8 cellular contexts compared by ENCODE assay signal in the genomic region with DNA sequence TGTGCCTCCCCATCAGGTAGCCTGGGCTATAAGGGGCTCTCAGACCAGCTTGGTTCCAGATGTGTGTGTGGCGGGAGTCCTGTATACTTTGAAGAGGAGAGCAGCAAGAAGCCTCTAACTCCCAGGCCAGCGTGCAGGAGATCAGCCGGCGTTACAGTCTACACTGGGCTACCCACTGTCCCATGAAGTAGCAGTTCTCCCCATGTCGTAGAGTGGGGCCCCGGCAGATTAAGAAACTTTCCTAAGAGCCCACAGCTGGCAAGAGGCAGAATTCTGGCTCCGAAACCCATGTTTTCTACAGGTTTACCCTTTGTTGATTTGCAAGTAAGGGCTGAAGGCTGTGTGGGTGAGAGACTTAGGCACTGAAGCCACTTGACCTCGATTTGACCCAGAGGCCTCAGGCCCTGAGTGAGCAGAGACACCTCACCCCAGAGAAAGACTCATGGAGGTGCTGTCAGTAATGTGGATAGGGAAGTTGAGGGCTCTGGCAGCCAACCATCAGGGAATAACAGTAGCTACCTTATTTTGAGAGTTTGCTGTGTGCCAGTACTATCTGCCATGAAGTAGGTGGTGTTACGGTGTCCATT. TPM values are rescaled to one million over a fixed set of nuclear protein-coding genes. Genes with fewer than 3 reads are reported as not detected.
DNase-seq lines count a peak whose midpoint lies in the region.

No MANE protein-coding gene starts in this region.

- peak overlapping the region; percentile 97 for H3K27ac Mint-ChIP-seq in activated naive CD4-positive, alpha-beta T cell treated with anti-CD3 and anti-CD28 coated beads, Interleukin-2, amount 10 ng/mL, durations not matched to agents 7 days and 5 days
- H3K27ac Mint-ChIP-seq in immature natural killer cell = peak overlapping the region; percentile 92 to 100 (median 98)

- H3K9me3 Mint-ChIP-seq in activated naive CD4-positive, alpha-beta T cell treated with anti-CD3 and anti-CD28 coated beads, Interleukin-2, amount 10 ng/mL, durations not matched to agents 7 days and 5 days = no peaks in the 10 kb centered on the region
- H3K9me3 Mint-ChIP-seq in immature natural killer cell = no peaks in the 10 kb centered on the region

- peaks cover 15% of the 10 kb centered on the region; the same call in 1 of the 2 replicates for H3K4me1 ChIP-seq in HUES48 (ENCODE audit: control insufficient read depth, insufficient read depth, low read length)

- no peaks in the 10 kb centered on the region for H3K9me3 ChIP-seq in HUES48 (ENCODE audit: control insufficient read depth, insufficient read depth, low read length)

- peak; percentile 48 for DNase-seq in Daoy (ENCODE audit: low read depth)
- DNase-seq in activated naive CD4-positive, alpha-beta T cell treated with anti-CD3 and anti-CD28 coated beads, Interleukin-2, amount 10 ng/mL, durations not matched to agents 7 days and 5 days = no peak
- DNase-seq in immature natural killer cell = peak in 1 of 3 donors; percentile 32
- no peak for DNase-seq in NCI-H345 treated with DMSO at 0.1 percent for 48 hours (lab: John Stamatoyannopoulos, UW; ENCODE audit: unreplicated experiment)
- DNase-seq in GM19240 (ENCODE audit: insufficient read length, low spot score) = no peak
- no peak for DNase-seq in NCI-H146 treated with DMSO at 0.1 percent for 48 hours (lab: John Stamatoyannopoulos, UW; ENCODE audit: unreplicated experiment)

- peak overlapping the region; percentile 92 for H3K4me3 Mint-ChIP-seq in activated naive CD4-positive, alpha-beta T cell treated with anti-CD3 and anti-CD28 coated beads, Interleukin-2, amount 10 ng/mL, durations not matched to agents 7 days and 5 days
- H3K4me3 Mint-ChIP-seq in immature natural killer cell = peak overlapping the region; percentile 83 to 94 (median 90)

- no peak overlapping the region for H3K27ac ChIP-seq in HUES48 (ENCODE audit: low read depth, low read length)
- H3K27ac ChIP-seq in temporal lobe (ENCODE audit: low read depth, low read length) = peak overlapping the region; percentile 2

- peaks cover 63% of the 10 kb centered on the region for H3K4me1 Mint-ChIP-seq in activated naive CD4-positive, alpha-beta T cell treated with anti-CD3 and anti-CD28 coated beads, Interleukin-2, amount 10 ng/mL, durations not matched to agents 7 days and 5 days
- peaks cover 52 to 54% of the 10 kb centered on the region in 2 donors for H3K4me1 Mint-ChIP-seq in immature natural killer cell

- no peak overlapping the region for H3K9ac ChIP-seq in HUES48 (ENCODE audit: low read depth, low read length)

- H3K27me3 Mint-ChIP-seq in activated naive CD4-positive, alpha-beta T cell treated with anti-CD3 and anti-CD28 coated beads, Interleukin-2, amount 10 ng/mL, durations not matched to agents 7 days and 5 days = no peaks in the 10 kb centered on the region
- H3K27me3 Mint-ChIP-seq in immature natural killer cell (ENCODE audit: low read depth in 3 of 3) = peaks cover 24 to 29% (median 24%) of the 10 kb centered on the region in 3 donors

- H3K27me3 ChIP-seq in HUES48 (ENCODE audit: control insufficient read depth, insufficient read depth, low read length) = peaks cover 11% of the 10 kb centered on the region

- peak overlapping the region; percentile 57 for H3K4me3 ChIP-seq in HUES48 (ENCODE audit: low read depth, low read length)

- H3K36me3 ChIP-seq in HUES48 (ENCODE audit: control insufficient read depth, insufficient read depth, low read length) = no peaks in the 10 kb centered on the region

- CTCF ChIA-PET in activated naive CD4-positive, alpha-beta T cell treated with anti-CD3 and anti-CD28 coated beads, Interleukin-2, amount 10 ng/mL, durations not matched to agents 7 days and 5 days (lab: Charles Lee) = interaction anchor here (1.1 to 5.2 kb wide), 5 partner anchors 9 to 92 kb away, joined by 4 to 38 read pairs (median 5); partner anchors contain the start of gene SMU1

- H3K36me3 Mint-ChIP-seq in activated naive CD4-positive, alpha-beta T cell treated with anti-CD3 and anti-CD28 coated beads, Interleukin-2, amount 10 ng/mL, durations not matched to agents 7 days and 5 days = peaks cover 22% of the 10 kb centered on the region
- peaks cover 0 to 3% (median 0%) of the 10 kb centered on the region in 3 donors for H3K36me3 Mint-ChIP-seq in immature natural killer cell

RNA-seq across cellular contexts. Expression of gene B4GALT1, which starts 0.9 kb away (rescaled TPM):
- total RNA-seq in Daoy (2014; rRNA removed; shearing (Covaris generic)) = 19.1 and 19.2 TPM in 2 replicates
- polyA plus RNA-seq in immature natural killer cell = 10 to 100 TPM; 21.7 to 49.2 (median 44.2) TPM
- total RNA-seq in temporal lobe = 2.2 TPM
